In the genomic region with DNA sequence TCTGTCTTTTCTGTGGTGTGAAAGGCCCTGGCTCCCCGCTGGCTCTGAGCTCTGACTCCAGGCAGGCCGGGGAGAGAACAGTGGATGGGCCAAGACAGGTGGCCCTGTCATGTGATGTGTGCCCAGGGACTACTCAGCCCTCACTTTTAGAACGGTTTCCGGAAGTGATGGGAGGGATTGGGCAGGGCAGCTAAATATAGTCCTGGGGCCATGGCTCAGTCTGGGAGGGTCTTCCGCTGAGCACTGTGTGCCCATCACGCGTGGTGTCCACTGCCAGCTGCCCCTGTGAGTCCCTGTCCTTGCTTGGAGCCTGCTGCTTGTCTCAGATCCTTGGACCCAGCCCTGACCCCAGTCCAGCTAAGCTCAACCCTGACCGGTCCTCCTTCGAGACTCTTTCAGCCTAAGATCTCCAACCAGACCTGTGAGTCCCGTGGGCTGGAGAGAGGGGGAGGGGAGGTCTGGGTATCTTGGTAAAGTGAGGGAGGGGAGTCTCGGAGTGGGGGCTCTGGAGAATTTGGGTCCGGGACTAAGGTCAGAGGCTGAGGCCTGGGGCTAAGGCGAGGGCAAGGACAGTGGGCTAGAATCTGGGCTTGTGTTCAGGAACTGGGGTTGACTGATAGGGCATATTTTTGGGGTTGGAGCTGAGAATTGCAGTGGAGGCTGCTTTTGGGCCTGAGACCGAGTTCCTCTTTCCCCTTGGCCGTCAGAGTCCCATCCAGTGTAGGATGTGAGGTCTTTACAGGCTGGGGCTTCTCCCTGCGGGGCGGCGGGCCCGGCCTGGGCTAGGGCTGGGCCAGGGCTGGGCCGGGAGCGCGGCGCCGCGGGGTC, we compare ENCODE assay signal across 10 cellular contexts. TPM values are rescaled to one million over a fixed set of nuclear protein-coding genes. Genes with fewer than 3 reads are reported as not detected.
A peak's percentile ranks its signal among the peaks of the same experiment; 100 is the strongest.
DNase-seq lines count a peak whose midpoint lies in the region; ATAC-seq and TF ChIP-seq lines count a peak whose summit lies in the region.
"Had no signal": no experiment of that assay in that cellular context is flagged by ENCODE, and none has a peak within 500 bp of the region (broad histone marks: within the 10 kb centered on the region; RNA-seq: fewer than 3 reads in every experiment).

A gene with protein sequence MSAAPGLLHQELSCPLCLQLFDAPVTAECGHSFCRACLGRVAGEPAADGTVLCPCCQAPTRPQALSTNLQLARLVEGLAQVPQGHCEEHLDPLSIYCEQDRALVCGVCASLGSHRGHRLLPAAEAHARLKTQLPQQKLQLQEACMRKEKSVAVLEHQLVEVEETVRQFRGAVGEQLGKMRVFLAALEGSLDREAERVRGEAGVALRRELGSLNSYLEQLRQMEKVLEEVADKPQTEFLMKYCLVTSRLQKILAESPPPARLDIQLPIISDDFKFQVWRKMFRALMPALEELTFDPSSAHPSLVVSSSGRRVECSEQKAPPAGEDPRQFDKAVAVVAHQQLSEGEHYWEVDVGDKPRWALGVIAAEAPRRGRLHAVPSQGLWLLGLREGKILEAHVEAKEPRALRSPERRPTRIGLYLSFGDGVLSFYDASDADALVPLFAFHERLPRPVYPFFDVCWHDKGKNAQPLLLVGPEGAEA (plus strand): TSS at position 243 of the 828 bp plus-strand sequence. CDS start 620 bp downstream, outside the sequence.

- intact Hi-C loops in mammary epithelial cell (cut with micrococcal nuclease): no loop called here

- no peak for TF ChIP-seq CTCF in mammary epithelial cell (conservative IDR thresholded peaks at IDR 0.05 in 1 of 2, IDR thresholded peaks at IDR 0.05 in 1 of 2; ENCODE audit: extremely low read depth in 1 of 2, insufficient read depth in 1 of 2, low read depth in 1 of 2, low read length in 2 of 2)
- no peak for TF ChIP-seq CTCF in tibial nerve (IDR thresholded peaks at IDR 0.05)

- TF ChIP-seq EP300 in tibial nerve (IDR thresholded peaks at IDR 0.05): no peak

- no peaks in the 10 kb centered on the region for H4K20me1 ChIP-seq in mammary epithelial cell (ENCODE audit: insufficient read depth, low read length)

- H3K27me3 Mint-ChIP-seq in activated T-cell treated with anti-CD3 and anti-CD28 coated beads, Interleukin-2, amount 50 U/mL, for 24 hours: peaks cover 56% of the 10 kb centered on the region
- H3K27me3 Mint-ChIP-seq in memory B cell: peaks cover 10% of the 10 kb centered on the region

- no TSS peak for BruUV-seq in mammary epithelial cell (replicated peaks; lab: Mats Ljungman, UMichigan)

- peak; percentile 7 for ATAC-seq in memory B cell (ENCODE audit: low read depth)
- no peak for ATAC-seq in GM18502 (IDR thresholded peaks at IDR 0.05; ENCODE audit: poor library complexity, unreplicated experiment)

- DNase-seq in activated T-cell treated with anti-CD3 and anti-CD28 coated beads, Interleukin-2, amount 50 U/mL, for 24 hours: no peak
- no peak for DNase-seq in activated T-cell treated with anti-CD3 and anti-CD28 coated beads, Interleukin-2, amount 50 U/mL, for 48 hours
- DNase-seq in mammary epithelial cell (no peak), memory B cell (ENCODE audit: low spot score in 2 of 2) (no peak), tibial nerve (ENCODE audit: low spot score in 2 of 2) (no peak), D341Med (ENCODE audit: low spot score) (no peak), activated gamma-delta T cell treated with Interleukin-2 at 50 U/mL for 16 hours (no peak)
- DNase-seq: activated CD4-positive, alpha-beta T cell treated with anti-CD3 and anti-CD28 coated beads for 4 hours had no signal

- WGBS in mammary epithelial cell (ENCODE audit: low coverage, missing lambda C conversion rate): 90% methylated on average over 6 of the region's 25 CpGs
- 57 to 69% methylated on average over 17 to 19 of the region's 25 CpGs for WGBS in tibial nerve, 2 donors

- H3K4me2 ChIP-seq in mammary epithelial cell (ENCODE audit: insufficient read depth, low read depth, low read length): peak within 1 kb of the TSS; percentile 84

- no peak within 1 kb of the TSS for H3K9ac ChIP-seq in mammary epithelial cell (ENCODE audit: insufficient read depth, low read length)

- H3K4me1 ChIP-seq in mammary epithelial cell (ENCODE audit: insufficient read depth, low read length) (peaks cover 24% of the 10 kb centered on the region), tibial nerve (peaks cover 0 to 29% (median 22%) of the 10 kb centered on the region in 4 donors)

- H3K4me1 Mint-ChIP-seq in activated T-cell treated with anti-CD3 and anti-CD28 coated beads, Interleukin-2, amount 50 U/mL, for 24 hours (ENCODE audit: low read depth): peaks cover 22% of the 10 kb centered on the region
- H3K4me1 Mint-ChIP-seq in memory B cell: peaks cover 26% of the 10 kb centered on the region

- in situ Hi-C loops in mammary epithelial cell (cut with MboI; ENCODE audit: low sequenced_read_pairs in 2 of 2): loop anchor here in 1 of 2 donors (25.0 kb wide), 1 partner anchor 473 kb away; no protein-coding TSS in a partner anchor

- no peaks in the 10 kb centered on the region for H3K79me2 ChIP-seq in mammary epithelial cell (ENCODE audit: insufficient read depth, low read length)

- no peaks in the 10 kb centered on the region for H3K36me3 Mint-ChIP-seq in activated T-cell treated with anti-CD3 and anti-CD28 coated beads, Interleukin-2, amount 50 U/mL, for 24 hours (ENCODE audit: low read depth)
- no peaks in the 10 kb centered on the region for H3K36me3 Mint-ChIP-seq in memory B cell

- H3K27me3 ChIP-seq in mammary epithelial cell (ENCODE audit: insufficient read depth, low read length): peaks cover 15% of the 10 kb centered on the region
- peaks cover 0 to 44% of the 10 kb centered on the region in 2 donors for H3K27me3 ChIP-seq in tibial nerve

- no peaks in the 10 kb centered on the region for H3K9me3 Mint-ChIP-seq in activated T-cell treated with anti-CD3 and anti-CD28 coated beads, Interleukin-2, amount 50 U/mL, for 24 hours
- no peaks in the 10 kb centered on the region for H3K9me3 Mint-ChIP-seq in memory B cell

- peak within 1 kb of the TSS in 2 of 3 experiments; percentile 32 to 49 for H3K4me3 ChIP-seq in mammary epithelial cell (replicated peaks in 1 of 3; ENCODE audit: insufficient read depth in 1 of 3, low read depth in 2 of 3, low read length in 3 of 3)
- H3K4me3 ChIP-seq in tibial nerve: peak within 1 kb of the TSS; percentile 23 to 53 (median 48)

- no peak for TF ChIP-seq POLR2A in tibial nerve (IDR thresholded peaks at IDR 0.05)

- no peak within 1 kb of the TSS for H3K27ac Mint-ChIP-seq in activated T-cell treated with anti-CD3 and anti-CD28 coated beads, Interleukin-2, amount 50 U/mL, for 24 hours
- H3K27ac Mint-ChIP-seq in memory B cell: no peak within 1 kb of the TSS

- H3K36me3 ChIP-seq in mammary epithelial cell (ENCODE audit: insufficient read depth, low read length): no peaks in the 10 kb centered on the region
- H3K36me3 ChIP-seq in tibial nerve: no peaks in the 10 kb centered on the region

- H3K9me3 ChIP-seq in mammary epithelial cell (replicated peaks; ENCODE audit: insufficient read depth, low read length) (no peaks in the 10 kb centered on the region), tibial nerve (no peaks in the 10 kb centered on the region)

- H2AFZ ChIP-seq in mammary epithelial cell (ENCODE audit: low read depth, low read length): peak within 1 kb of the TSS; percentile 74

- peak within 1 kb of the TSS; percentile 63 for H3K4me3 Mint-ChIP-seq in activated T-cell treated with anti-CD3 and anti-CD28 coated beads, Interleukin-2, amount 50 U/mL, for 24 hours
- peak within 1 kb of the TSS; percentile 82 for H3K4me3 Mint-ChIP-seq in memory B cell

- CTCF ChIA-PET in mammary epithelial cell (lab: Charles Lee; ENCODE audit: low non-redundant PET): no interaction called here

- H3K27ac ChIP-seq in mammary epithelial cell (ENCODE audit: insufficient read depth, low read depth, low read length): no peak within 1 kb of the TSS
- peak within 1 kb of the TSS in 2 of 4 donors; percentile 57 to 66 for H3K27ac ChIP-seq in tibial nerve

- dilution Hi-C loops in mammary epithelial cell (cut with HindIII; ENCODE audit: low sequenced_read_pairs): no loop called here

RNA-seq across cellular contexts. Expression of the gene that starts here (rescaled TPM):
- total RNA-seq in mammary epithelial cell: not detected
- polyA plus RNA-seq in mammary epithelial cell: not detected
- not detected for polyA minus RNA-seq in mammary epithelial cell
- total RNA-seq in tibial nerve: under 1 TPM in 3 of 4 donors, not detected in 1; under 0.01 to 0.60 (median 0.21) TPM
- total RNA-seq: M059J had no signal
